Comparison of ENCODE assay signal across 12 cellular contexts in genomic region chr1:39086386-39087108, GRCh38.
DNase-seq lines count a peak whose midpoint lies in the region; ATAC-seq, FAIRE-seq and TF ChIP-seq lines count a peak whose summit lies in the region.
"Had no signal": no experiment of that assay in that cellular context is flagged by ENCODE, and none has a peak within 500 bp of the region (broad histone marks: within the 10 kb centered on the region; RNA-seq: fewer than 3 reads in every experiment).

No MANE protein-coding gene starts in this region.

- TF ChIP-seq CTCF in GM20000 (IDR thresholded peaks at IDR 0.05; ENCODE audit: extremely low read depth, missing control alignments) (no peak), astrocyte (IDR thresholded peaks at IDR 0.05; ENCODE audit: insufficient read depth, low read depth, low read length) (no peak), stomach (IDR thresholded peaks at IDR 0.05) (no peak)

- peak overlapping the region; percentile 58 for H3K4me2 ChIP-seq in astrocyte (ENCODE audit: low read length)

- no peak overlapping the region for H3K4me3 ChIP-seq in astrocyte (ENCODE audit: insufficient read depth, low read depth, low read length)
- no peak overlapping the region for H3K4me3 ChIP-seq in stomach
- H3K4me3 ChIP-seq: lung had no signal

- no peak for ATAC-seq in GM19324 (IDR thresholded peaks at IDR 0.05; ENCODE audit: low FRiP score, unreplicated experiment)
- ATAC-seq in GM18502 (IDR thresholded peaks at IDR 0.05; ENCODE audit: poor library complexity, unreplicated experiment): no peak

- H3K27ac Mint-ChIP-seq in astrocyte (ENCODE audit: unreplicated experiment): no peak overlapping the region

- peaks cover 36% of the 10 kb centered on the region for H3K27me3 Mint-ChIP-seq in astrocyte (ENCODE audit: low read depth, unreplicated experiment)

- no peak for FAIRE-seq in astrocyte (lab: Jason Lieb, UNC)

- H3K9me3 ChIP-seq in astrocyte (ENCODE audit: insufficient read depth, low read depth, low read length): no peaks in the 10 kb centered on the region
- H3K9me3 ChIP-seq in stomach: no peaks in the 10 kb centered on the region

- no peaks in the 10 kb centered on the region for H3K36me3 Mint-ChIP-seq in astrocyte (ENCODE audit: low read depth, unreplicated experiment)

- H3K4me1 ChIP-seq in astrocyte (ENCODE audit: insufficient read depth, low read length): peaks cover 12% of the 10 kb centered on the region
- H3K4me1 ChIP-seq in stomach: peaks cover 7 to 22% (median 14%) of the 10 kb centered on the region in 4 donors

- no peak for TF ChIP-seq EP300 in stomach (IDR thresholded peaks at IDR 0.05)

- 43 to 68% (median 60%) methylated on average over 8 of the region's 8 CpGs for WGBS in stomach, 5 donors

- H4K20me1 ChIP-seq in astrocyte (ENCODE audit: insufficient read depth, low read length): no peaks in the 10 kb centered on the region

- no peak for TF ChIP-seq POLR2A in stomach (IDR thresholded peaks at IDR 0.05)

- peaks cover 18% of the 10 kb centered on the region for H3K4me1 Mint-ChIP-seq in astrocyte (ENCODE audit: low read depth, unreplicated experiment)

- peak; percentile 5 for DNase-seq in GM20000 (ENCODE audit: low spot score)
- peak; percentile 47 for DNase-seq in astrocyte (ENCODE audit: low read depth)
- DNase-seq in stomach: no peak
- no peak for DNase-seq in H4 (ENCODE audit: low spot score)
- no peak for DNase-seq in DMS53 treated with DMSO at 0.1 percent for 48 hours (lab: John Stamatoyannopoulos, UW; ENCODE audit: unreplicated experiment)
- DNase-seq: central memory CD4-positive, alpha-beta T cell; COR-L47; stimulated activated CD8-positive, alpha-beta memory T cell treated with anti-CD3 and anti-CD28 coated beads, Interleukin-4, amount 100 ng/mL, for 48 hours had no signal

- H3K4me3 Mint-ChIP-seq in astrocyte (ENCODE audit: unreplicated experiment): no peak overlapping the region

- H3K9me3 Mint-ChIP-seq in astrocyte (ENCODE audit: unreplicated experiment): no peaks in the 10 kb centered on the region

- no peaks in the 10 kb centered on the region for H3K79me2 ChIP-seq in astrocyte (ENCODE audit: insufficient read depth, low read length)

- peak overlapping the region; percentile 64 for H2AFZ ChIP-seq in astrocyte (ENCODE audit: low read depth, low read length)

- peak overlapping the region; percentile 11 for H3K27ac ChIP-seq in astrocyte (ENCODE audit: low read depth, low read length)
- H3K27ac ChIP-seq in layer of hippocampus (ENCODE audit: low read depth, low read length): peak overlapping the region; percentile 67
- peak overlapping the region in 4 of 5 donors; percentile 30 to 72 (median 61) for H3K27ac ChIP-seq in stomach

- intact Hi-C loops in stomach (cut with DNase I; ENCODE audit: low total_unique reads): no loop called here

- H3K9ac ChIP-seq in astrocyte (ENCODE audit: low read length): peak overlapping the region; percentile 0

- H3K36me3 ChIP-seq in astrocyte (ENCODE audit: insufficient read depth, low read length) (no peaks in the 10 kb centered on the region), stomach (no peaks in the 10 kb centered on the region)

- peaks cover 18% of the 10 kb centered on the region for H3K27me3 ChIP-seq in astrocyte (ENCODE audit: insufficient read depth, low read length)
- H3K27me3 ChIP-seq in layer of hippocampus (ENCODE audit: control insufficient read depth, insufficient read depth, low read length): no peaks in the 10 kb centered on the region
- H3K27me3 ChIP-seq in stomach: peaks cover 0 to 26% (median 15%) of the 10 kb centered on the region in 3 donors

Comparison
In these comparisons a context has a peak if more than half of its experiments do, and no peak if none do; other contexts are left out.
1. DNase-seq: peak in GM20000 (single experiment) and astrocyte (single experiment); none in stomach (single experiment), H4 (single experiment) and DMS53 treated with DMSO at 0.1 percent for 48 hours (single experiment).
2. H3K27ac ChIP-seq: peak in every context shown above with its lines; median percentile 67 in layer of hippocampus; 61 in stomach; 11 in astrocyte.